8 cellular contexts compared by ENCODE assay signal in the genomic region with DNA sequence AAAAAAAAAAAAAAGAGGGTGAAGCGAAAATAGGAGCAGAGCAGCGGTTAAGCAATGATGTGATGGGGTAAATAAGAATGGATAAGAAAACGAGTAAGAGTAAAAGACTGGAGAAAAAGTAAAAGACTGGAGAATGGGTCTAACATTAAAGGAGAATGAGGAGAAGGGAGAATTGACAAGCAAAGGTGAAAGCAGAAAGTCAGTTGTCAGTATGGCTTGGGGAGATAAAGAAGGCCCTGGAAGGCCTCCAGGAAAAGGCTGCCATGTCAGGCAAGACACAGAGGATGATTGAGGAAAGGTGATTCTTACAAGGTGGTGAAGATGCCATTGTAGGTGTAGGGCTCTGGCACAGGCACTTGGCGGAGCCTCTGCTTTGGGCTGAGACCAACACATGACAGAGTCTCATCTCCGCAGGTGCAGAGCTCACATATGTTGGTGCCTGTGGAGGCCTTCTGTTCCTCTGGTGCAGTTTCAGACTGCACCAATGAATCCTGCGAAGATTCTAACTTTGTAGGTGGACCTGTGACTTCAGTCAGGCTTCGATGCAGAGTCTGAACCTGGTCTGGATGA. TPM values are rescaled to one million over a fixed set of nuclear protein-coding genes. Genes with fewer than 3 reads are reported as not detected.
DNase-seq lines count a peak whose midpoint lies in the region; ATAC-seq, FAIRE-seq and TF ChIP-seq lines count a peak whose summit lies in the region.
"Not testable (repeated sequence)": the region's sequence is repeated elsewhere in the genome, so short reads cannot be mapped to it uniquely, and the experiment has no call there.

No MANE protein-coding gene starts in this region.

- not testable (repeated sequence) for H3K4me1 ChIP-seq in HEK293 (ENCODE audit: control insufficient read depth, insufficient read depth, low read length); K562 (replicated peaks in 1 of 2; ENCODE audit: control insufficient read depth in 2 of 2, insufficient read depth in 2 of 2, low read length in 2 of 2); esophagus muscularis mucosa

- H3K36me3 ChIP-seq in HEK293 (ENCODE audit: control insufficient read depth in 2 of 2, insufficient read depth in 1 of 2, low read length in 2 of 2); K562 (ENCODE audit: control insufficient read depth, insufficient read depth, low read length); esophagus muscularis mucosa: not testable (repeated sequence)

- not testable (repeated sequence) for TF ChIP-seq EP300 in K562 (IDR thresholded peaks at IDR 0.05; ENCODE audit: low read length); esophagus muscularis mucosa (IDR thresholded peaks at IDR 0.05)

- not testable (repeated sequence) for ATAC-seq in K562

- POLR2A ChIA-PET in HEK293 (lab: Yijun Ruan, JAX): not testable (repeated sequence)
- POLR2A ChIA-PET in K562 (lab: Yijun Ruan, JAX): interaction anchor here (1.4 kb wide), 1 partner anchor 10 kb away, joined by 5 read pairs; no protein-coding TSS in a partner anchor

- H4K20me1 ChIP-seq in K562 (replicated peaks; ENCODE audit: control insufficient read depth, insufficient read depth, low read length): not testable (repeated sequence)

- not testable (repeated sequence) for H2AFZ ChIP-seq in K562 (ENCODE audit: low read depth, low read length)

- not testable (repeated sequence) for H3K79me2 ChIP-seq in K562 (ENCODE audit: control insufficient read depth, insufficient read depth, low read length)

- intact Hi-C loops in K562 (cut with micrococcal nuclease); esophagus muscularis mucosa (cut with DNase I): not testable (repeated sequence)

- DNase-seq in G401 (ENCODE audit: low spot score) (peak; percentile 78), OCI-M1 (lab: John Stamatoyannopoulos, UW) (peak; percentile 11), K562 (ENCODE audit: extremely low read depth in 1 of 4, low spot score in 3 of 4) (peak in 1 of 4 experiments; percentile 43), cerebellar cortex (ENCODE audit: low spot score) (peak; percentile 68), esophagus muscularis mucosa (ENCODE audit: extremely low spot score) (peak; percentile 31), islet precursor cell (peak; percentile 2)
- DNase-seq in endothelial cell (ENCODE audit: low spot score): not testable (repeated sequence)

- H3K4me1 Mint-ChIP-seq in endothelial cell (ENCODE audit: unreplicated experiment): not testable (repeated sequence)

- not testable (repeated sequence) for TF ChIP-seq RAD21 in K562 (CRISPR knock-in tag; conservative IDR thresholded peaks at IDR 0.05 in 1 of 2, IDR thresholded peaks at IDR 0.05 in 1 of 2)

- not testable (repeated sequence) for H3K9me1 ChIP-seq in K562 (ENCODE audit: control insufficient read depth, insufficient read depth, low read length)

- WGBS in K562 (ENCODE audit: insufficient coverage, low coverage, missing lambda C conversion rate): 65% methylated on average over 2 of the region's 7 CpGs
- 95% methylated on average over 5 of the region's 7 CpGs for WGBS in esophagus muscularis mucosa

- FAIRE-seq in K562 (lab: Jason Lieb, UNC): peak; percentile 57

- H3K9me3 ChIP-seq in HEK293 (ENCODE audit: control insufficient read depth, insufficient read depth, low read depth, low read length); K562 (replicated peaks; ENCODE audit: control insufficient read depth, insufficient read depth, low read depth, low read length); esophagus muscularis mucosa: not testable (repeated sequence)

- not testable (repeated sequence) for H3K27ac ChIP-seq in HEK293 (ENCODE audit: extremely low read depth, low read depth, low read length); K562 (ENCODE audit: extremely low read depth, low read depth, low read length); esophagus muscularis mucosa (replicated peaks in 1 of 4)

- H3K27me3 Mint-ChIP-seq in endothelial cell (ENCODE audit: unreplicated experiment): not testable (repeated sequence)

- not testable (repeated sequence) for H3K4me2 ChIP-seq in K562 (ENCODE audit: insufficient read depth, low read length)

- H3K9me3 Mint-ChIP-seq in endothelial cell (ENCODE audit: unreplicated experiment): not testable (repeated sequence)

- H3K4me3 Mint-ChIP-seq in endothelial cell (ENCODE audit: unreplicated experiment): peak overlapping the region; percentile 63

- not testable (repeated sequence) for H3K36me3 Mint-ChIP-seq in endothelial cell (ENCODE audit: low read depth, unreplicated experiment)

- H3K27me3 ChIP-seq in K562 (ENCODE audit: control insufficient read depth in 2 of 2, insufficient read depth in 2 of 2, low read length in 2 of 2); esophagus muscularis mucosa: not testable (repeated sequence)

- not testable (repeated sequence) for H3K4me3 ChIP-seq in HEK293 (ENCODE audit: low read depth, low read length); K562; esophagus muscularis mucosa

- not testable (repeated sequence) for H3K9ac ChIP-seq in K562 (ENCODE audit: insufficient read depth in 1 of 2, low read depth in 2 of 2, low read length in 2 of 2)

- H3K27ac Mint-ChIP-seq in endothelial cell (ENCODE audit: unreplicated experiment): not testable (repeated sequence)

- BruUV-seq in K562 (replicated peaks; lab: Mats Ljungman, UMichigan): not testable (repeated sequence)

- TF ChIP-seq POLR2A in K562 (conservative IDR thresholded peaks at IDR 0.05); esophagus muscularis mucosa (IDR thresholded peaks at IDR 0.05; ENCODE audit: low read depth): not testable (repeated sequence)

- TF ChIP-seq CTCF in HEK293 (tag by site-specific recombination; IDR thresholded peaks at IDR 0.05); K562 (IDR thresholded peaks at IDR 0.05 in 2 of 3, conservative IDR thresholded peaks at IDR 0.05 in 1 of 3; ENCODE audit: insufficient read depth in 2 of 3, low read depth in 1 of 3, low read length in 3 of 3); endothelial cell (IDR thresholded peaks at IDR 0.05; ENCODE audit: unreplicated experiment); esophagus muscularis mucosa (IDR thresholded peaks at IDR 0.05): not testable (repeated sequence)

- CTCF ChIA-PET in HEK293 (lab: Yijun Ruan, JAX); K562 (lab: Yijun Ruan, JAX; ENCODE audit: low intra/inter-chr PET ratio): not testable (repeated sequence)

- in situ Hi-C loops in G401 (cut with HindIII; ENCODE audit: low sequenced_read_pairs): not testable (repeated sequence)
- in situ Hi-C loops in K562 (cut with MboI): loop anchor here (10.0 kb wide), 2 partner anchors 978 to 1048 kb away; no protein-coding TSS in a partner anchor

TF ChIP-seq in HEK293, 187 proteins besides CTCF, POLR2A, EP300 and RAD21:
- 0 out of 2 replicates have a peak, but pooled peaks have one; percentile 7 for TF ChIP-seq PRDM1 (tag by site-specific recombination; IDR thresholded peaks at IDR 0.05)

TF ChIP-seq in K562, 482 proteins besides CTCF, POLR2A, EP300 and RAD21:
- peak; percentile 71 for TF ChIP-seq NFIC (IDR thresholded peaks at IDR 0.05)
- TF ChIP-seq ARID1B (IDR thresholded peaks at IDR 0.05): peak; percentile 73
- TF ChIP-seq TAL1 (IDR thresholded peaks at IDR 0.05): peak; percentile 53
- peak; percentile 36; the same call in 1 of the 2 replicates for TF ChIP-seq MTA2 (IDR thresholded peaks at IDR 0.05; ENCODE audit: low read depth)
- TF ChIP-seq NCOR1 (IDR thresholded peaks at IDR 0.05): 0 out of 2 replicates have a peak, but pooled peaks have one; percentile 20
- peak; percentile 29; the same call in 1 of the 2 replicates for TF ChIP-seq CBFA2T3 (IDR thresholded peaks at IDR 0.05)
TF ChIP-seq in K562: peak in this region for 6; not testable (repeated sequence) for 476.

RNA-seq across cellular contexts. Expression of a gene that starts 47.8 kb away (rescaled TPM):
- 11.1 and 15.1 TPM in 2 replicates for total RNA-seq in G401 (2014; rRNA removed; shearing (Covaris generic))
- total RNA-seq in K562 (2011; cell fraction: chromatin; rRNA removed; ENCODE audit: low replicate concordance): 108 and 331 TPM in 2 replicates
- total RNA-seq in K562 (2011; cell fraction: nucleolus; rRNA removed): 49.7 and 67.6 TPM in 2 replicates
- 113 and 152 TPM in 2 replicates for total RNA-seq in K562 (2011; cell fraction: nucleoplasm; rRNA removed)
- 13.4 and 16.7 TPM in 2 replicates for total RNA-seq in K562 (2014; rRNA removed)
- total RNA-seq in K562 (2014; rRNA removed; fragmentation: Illumina TruSeq; extraction: Trizol): 26.3 TPM in 2 replicates
- total RNA-seq in K562 (2015; rRNA removed; fragmentation: Illumina TruSeq; extraction: Trizol): 24.3 and 24.6 TPM in 2 replicates
- 36.5 and 41.9 TPM in 2 replicates for total RNA-seq in K562 (2021)
- 16.7 and 29.3 TPM in 2 replicates for polyA plus RNA-seq in K562 (2011; rRNA removed)
- polyA plus RNA-seq in K562 (2011; cell fraction: cytosol; rRNA removed): 16.4 and 18.7 TPM in 2 replicates
- polyA plus RNA-seq in K562 (2011; cell fraction: nucleus; rRNA removed): 41.9 and 61.1 TPM in 2 replicates
- 16.3 and 16.9 TPM in 2 replicates for polyA plus RNA-seq in K562 (2012)
- 23.9 and 30.8 TPM in 2 replicates for polyA plus RNA-seq in K562 (2014; fragmentation: Illumina TruSeq; extraction: Trizol)
- 1 to 10 TPM; 3.4 to 7.5 TPM for polyA plus RNA-seq in K562 (2014; fragmentation: Nextera tagmentation; extraction: Ambion mirVana)
- polyA plus RNA-seq in K562 (2014; rRNA removed): 14.0 and 15.4 TPM in 2 replicates
- 132 and 170 TPM in 2 replicates for polyA minus RNA-seq in K562 (2011; rRNA and poly(A)+ RNA removed)
- 35.1 and 79.9 TPM in 2 replicates for polyA minus RNA-seq in K562 (2011; cell fraction: cytosol; rRNA and poly(A)+ RNA removed)
- polyA minus RNA-seq in K562 (2011; cell fraction: nucleus; rRNA and poly(A)+ RNA removed): 84.1 and 101 TPM in 2 replicates
- 52.7 TPM for total RNA-seq in endothelial cell (ENCODE audit: unreplicated experiment)
- total RNA-seq in esophagus muscularis mucosa: 10 to 100 TPM; 40.9 to 64.8 (median 44.5) TPM
